In the genomic region with DNA sequence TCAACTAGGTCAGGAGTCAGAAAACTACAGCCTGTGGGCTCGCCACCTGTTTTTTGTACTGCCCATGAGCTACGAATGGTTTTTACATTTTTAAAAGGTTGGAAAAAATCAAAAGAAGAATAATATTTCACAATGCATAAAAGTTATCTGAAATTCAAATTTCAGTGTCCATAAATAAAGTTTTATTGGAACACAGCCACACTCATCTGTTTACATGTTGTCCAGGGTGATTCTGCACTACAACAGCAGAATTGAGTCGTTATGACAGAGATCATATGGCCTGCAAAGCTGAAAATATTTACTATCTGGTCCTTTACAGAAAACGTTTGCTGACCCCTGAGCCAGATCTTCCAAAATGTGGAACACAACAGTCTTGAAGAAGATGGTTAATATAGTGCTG, we compare ENCODE assay signal across 21 cellular contexts.
"Had no signal": no experiment of that assay in that cellular context is flagged by ENCODE, and none has a peak within 500 bp of the region (broad histone marks: within the 10 kb centered on the region; RNA-seq: fewer than 3 reads in every experiment).

No MANE protein-coding gene starts in this region.

- H3K4me1 Mint-ChIP-seq: IgD-negative memory B cell had no signal

- H3K36me3 ChIP-seq: MG63 had no signal

- H3K36me3 Mint-ChIP-seq: IgD-negative memory B cell had no signal

- H3K9me3 ChIP-seq: MG63 had no signal

- H3K27ac Mint-ChIP-seq: IgD-negative memory B cell had no signal

- H3K9me3 Mint-ChIP-seq: IgD-negative memory B cell had no signal

- H3K27me3 ChIP-seq: MG63 had no signal

- H3K4me3 ChIP-seq: MG63 had no signal

- ATAC-seq: Panc1, PC-3, SK-N-SH treated with all-trans-retinoic acid at 6 μM for 48 hours had no signal

- H3K27ac ChIP-seq: RWPE1 had no signal

- DNase-seq: KBM-7; MG63; NCI-H1092; NCI-H1105 treated with DMSO at 0.1 percent for 48 hours; NCI-H1417 treated with DMSO at 0.1 percent for 48 hours; NCI-H146; NCI-H1694 treated with DMSO at 0.1 percent for 48 hours; NCI-H1930; NCI-H2081; NCI-H2107; NCI-H2227 treated with DMSO at 0.1 percent for 48 hours; NCI-H524; NCI-H526 treated with DMSO at 0.1 percent for 48 hours; NCI-H748 treated with DMSO at 0.1 percent for 48 hours; NK-92 treated with Interleukin-12 subunit alpha and Interleukin-12 subunit beta, amount 100 ng/mL, for 24 hours; PC-3; SHP77 had no signal

- H3K4me3 Mint-ChIP-seq: IgD-negative memory B cell had no signal
